20 cellular contexts compared by ENCODE assay signal in the genomic region with DNA sequence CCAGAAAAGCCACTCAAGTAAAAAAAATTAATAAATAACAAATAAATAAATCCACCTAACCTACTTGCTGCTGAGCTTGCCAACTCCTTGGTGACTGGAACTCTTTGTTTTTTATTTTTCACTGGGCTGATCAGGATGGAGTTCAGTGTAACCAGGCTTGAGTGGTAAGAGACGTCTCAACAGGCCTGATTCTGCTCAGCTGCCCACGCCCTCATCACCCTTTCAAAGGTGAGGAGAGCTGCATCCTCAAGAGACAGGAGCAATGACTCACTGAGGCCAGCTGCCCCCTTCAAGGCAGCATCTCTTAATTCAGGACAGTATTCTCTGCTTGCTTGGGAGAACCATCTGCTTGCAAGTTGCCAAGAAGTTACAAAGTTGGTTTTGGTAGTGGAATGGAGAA.
DNase-seq lines count a peak whose midpoint lies in the region; ATAC-seq, FAIRE-seq and TF ChIP-seq lines count a peak whose summit lies in the region.
"Had no signal": no experiment of that assay in that cellular context is flagged by ENCODE, and none has a peak within 500 bp of the region (broad histone marks: within the 10 kb centered on the region; RNA-seq: fewer than 3 reads in every experiment).

No MANE protein-coding gene starts in this region.

- peaks cover 3% of the 10 kb centered on the region for H3K36me3 Mint-ChIP-seq in effector memory CD8-positive, alpha-beta T cell (ENCODE audit: insufficient read depth)
- H3K36me3 Mint-ChIP-seq: CD4-positive, alpha-beta memory T cell had no signal

- peak; percentile 56 for ATAC-seq in stimulated activated naive CD8-positive, alpha-beta T cell treated with anti-CD3 and anti-CD28 coated beads, Interleukin-15, Interleukin-2, amounts not matched to agents 100 U/mL and 50 U/mL, for 24 hours
- no peak for ATAC-seq in stimulated activated naive CD8-positive, alpha-beta T cell treated with anti-CD3 and anti-CD28 coated beads, Interleukin-15, amount 100 ng/mL, for 72 hours
- no peak for ATAC-seq in effector memory CD8-positive, alpha-beta T cell (replicated peaks)
- ATAC-seq in Right ventricle myocardium superior (ENCODE audit: poor library complexity) = no peak

- intact Hi-C loops in Right ventricle myocardium superior (cut with DNase I) = no loop called here

- H3K9me3 Mint-ChIP-seq in stimulated activated naive CD8-positive, alpha-beta T cell treated with anti-CD3 and anti-CD28 coated beads, Interleukin-15, amount 100 ng/mL, for 72 hours = peaks cover 0 to 6% of the 10 kb centered on the region in 2 donors
- H3K9me3 Mint-ChIP-seq in effector memory CD8-positive, alpha-beta T cell = no peaks in the 10 kb centered on the region
- H3K9me3 Mint-ChIP-seq: CD4-positive, alpha-beta memory T cell had no signal

- peaks cover 31% of the 10 kb centered on the region for H3K27me3 Mint-ChIP-seq in stimulated activated naive CD8-positive, alpha-beta T cell treated with anti-CD3 and anti-CD28 coated beads, Interleukin-15, amount 100 ng/mL, for 72 hours
- H3K27me3 Mint-ChIP-seq in effector memory CD8-positive, alpha-beta T cell = peaks cover 24 to 54% of the 10 kb centered on the region in 2 donors

- no peak for FAIRE-seq in bronchial epithelial cell (lab: Jason Lieb, UNC)
- FAIRE-seq: GM12892, GM18507 had no signal

- H3K27ac Mint-ChIP-seq in stimulated activated naive CD8-positive, alpha-beta T cell treated with anti-CD3 and anti-CD28 coated beads, Interleukin-15, amount 100 ng/mL, for 72 hours = peak overlapping the region in 1 of 2 donors; percentile 13
- H3K27ac Mint-ChIP-seq in effector memory CD8-positive, alpha-beta T cell = no peak overlapping the region
- H3K27ac Mint-ChIP-seq: CD4-positive, alpha-beta memory T cell had no signal

- no peak overlapping the region for H3K4me3 Mint-ChIP-seq in stimulated activated naive CD8-positive, alpha-beta T cell treated with anti-CD3 and anti-CD28 coated beads, Interleukin-15, amount 100 ng/mL, for 72 hours
- no peak overlapping the region for H3K4me3 Mint-ChIP-seq in effector memory CD8-positive, alpha-beta T cell
- H3K4me3 Mint-ChIP-seq: CD4-positive, alpha-beta memory T cell had no signal

- H3K36me3 ChIP-seq in bronchial epithelial cell (ENCODE audit: control insufficient read depth, insufficient read depth, low read length) = no peaks in the 10 kb centered on the region
- H3K36me3 ChIP-seq: BLaER1 had no signal

- H3K27me3 ChIP-seq in bronchial epithelial cell (ENCODE audit: control insufficient read depth, insufficient read depth, low read length) = no peaks in the 10 kb centered on the region
- H3K27me3 ChIP-seq: BLaER1 had no signal

- no peak for DNase-seq in stimulated activated naive CD8-positive, alpha-beta T cell treated with anti-CD3 and anti-CD28 coated beads, Interleukin-15, Interleukin-2, amounts not matched to agents 100 U/mL and 50 U/mL, for 24 hours
- DNase-seq in stimulated activated naive CD8-positive, alpha-beta T cell treated with anti-CD3 and anti-CD28 coated beads, Interleukin-15, amount 100 ng/mL, for 72 hours = no peak
- DNase-seq in bronchial epithelial cell (ENCODE audit: low read depth) (peak; percentile 83), kidney tubule cell (ENCODE audit: low spot score) (peak; percentile 58), pons (ENCODE audit: low spot score) (no peak), Right ventricle myocardium superior (no peak)
- DNase-seq in effector memory CD8-positive, alpha-beta T cell = no peak
- DNase-seq: CD4-positive, alpha-beta memory T cell; DMS53; GOT3; NCI-H1092 treated with DMSO at 0.1 percent for 48 hours; NCI-H146; NCI-H2029 treated with DMSO at 0.1 percent for 48 hours; NCI-H2227 treated with DMSO at 0.1 percent for 48 hours; NCI-H510A treated with DMSO at 0.1 percent for 48 hours; NCI-H774; PC-9 had no signal

- H3K4me3 ChIP-seq in bronchial epithelial cell (ENCODE audit: low read depth, low read length) = no peak overlapping the region
- H3K4me3 ChIP-seq: BLaER1, PC-9 had no signal

- no peak for TF ChIP-seq CTCF in bronchial epithelial cell (IDR thresholded peaks at IDR 0.05; ENCODE audit: insufficient read depth, low read length, severe bottlenecking)

- H3K4me1 Mint-ChIP-seq in stimulated activated naive CD8-positive, alpha-beta T cell treated with anti-CD3 and anti-CD28 coated beads, Interleukin-15, amount 100 ng/mL, for 72 hours = no peaks in the 10 kb centered on the region
- no peaks in the 10 kb centered on the region for H3K4me1 Mint-ChIP-seq in effector memory CD8-positive, alpha-beta T cell (ENCODE audit: low read depth in 2 of 2)
- H3K4me1 Mint-ChIP-seq: CD4-positive, alpha-beta memory T cell had no signal

Comparison
In these comparisons a context has a peak if more than half of its experiments do, and no peak if none do; other contexts are left out.
1. DNase-seq: peak in bronchial epithelial cell (single experiment) and kidney tubule cell (single experiment); none in stimulated activated naive CD8-positive, alpha-beta T cell treated with anti-CD3 and anti-CD28 coated beads, Interleukin-15, Interleukin-2, amounts not matched to agents 100 U/mL and 50 U/mL, for 24 hours (single experiment), stimulated activated naive CD8-positive, alpha-beta T cell treated with anti-CD3 and anti-CD28 coated beads, Interleukin-15, amount 100 ng/mL, for 72 hours (0 of 2), effector memory CD8-positive, alpha-beta T cell (0 of 3), pons (single experiment) and Right ventricle myocardium superior (single experiment).